In genomic region chr19:40724848-40725247, GRCh38 we compare ENCODE assay signal across 6 cellular contexts.
"Had no signal": no experiment of that assay in that cellular context is flagged by ENCODE, and none has a peak within 500 bp of the region (broad histone marks: within the 10 kb centered on the region; RNA-seq: fewer than 3 reads in every experiment).

No MANE protein-coding gene starts in this region.

- H3K9me3 Mint-ChIP-seq: naive thymus-derived CD8-positive, alpha-beta T cell had no signal

- H3K27me3 Mint-ChIP-seq: naive thymus-derived CD8-positive, alpha-beta T cell had no signal

- DNase-seq: activated CD4-positive, alpha-beta T cell treated with anti-CD3 and anti-CD28 coated beads for 1 hour; naive thymus-derived CD8-positive, alpha-beta T cell; psoas muscle; SHP77; spleen; stimulated activated naive CD4-positive, alpha-beta T cell had no signal
